In the genomic region with DNA sequence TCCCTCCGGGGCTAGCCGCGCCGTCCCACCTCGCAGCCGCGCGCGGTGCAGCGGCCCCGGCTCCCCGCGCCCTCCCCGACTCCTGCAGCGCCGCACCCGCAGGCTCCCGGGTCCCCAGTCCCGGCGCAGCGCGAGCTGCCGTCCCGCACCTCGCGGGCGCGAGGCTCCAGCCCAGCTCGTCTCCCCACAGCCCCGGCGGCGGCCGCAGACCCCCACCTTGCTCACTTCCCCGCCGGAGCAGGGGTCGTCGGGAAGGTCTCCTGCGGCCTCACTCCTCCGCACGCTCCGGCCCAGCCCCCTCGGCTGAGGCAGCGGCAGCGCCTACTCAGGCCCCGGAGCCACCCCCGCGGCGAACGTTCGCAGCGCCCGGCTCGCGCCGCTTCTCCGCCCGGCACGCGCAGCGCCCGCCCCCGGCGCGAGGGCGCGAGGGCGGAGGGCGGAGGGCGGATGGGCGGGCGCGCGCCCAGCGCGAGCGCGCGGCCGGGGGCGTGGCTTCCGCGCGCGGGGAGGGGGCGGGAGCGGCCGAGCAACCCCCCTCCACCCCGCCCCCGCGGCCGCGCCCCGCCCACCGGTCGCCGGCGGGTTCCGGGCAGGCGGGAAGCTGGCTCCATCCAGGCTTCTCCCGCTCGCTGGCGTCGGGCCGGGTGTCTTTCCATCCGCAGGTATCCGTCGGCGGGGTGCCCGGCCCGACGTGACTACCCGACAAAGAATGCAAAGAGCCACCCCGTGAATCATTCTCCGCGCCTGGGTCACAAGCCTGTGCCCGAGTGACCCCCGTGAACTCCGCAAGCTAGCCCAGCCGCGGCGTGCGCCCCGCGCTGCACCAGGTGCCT, we compare ENCODE assay signal across 8 cellular contexts. TPM values are rescaled to one million over a fixed set of nuclear protein-coding genes. Genes with fewer than 3 reads are reported as not detected.
DNase-seq lines count a peak whose midpoint lies in the region; ATAC-seq and TF ChIP-seq lines count a peak whose summit lies in the region.

Gene DTNB, minus strand, starts transcription at position 408 of the 833 bp plus-strand sequence. CDS start 20,917 bp downstream, outside the sequence.

- H2BK120ac ChIP-seq in mesenchymal stem cell (ENCODE audit: low read depth, low read length): no peak within 1 kb of the TSS

- ATAC-seq in HG03139 (IDR thresholded peaks at IDR 0.05; ENCODE audit: unreplicated experiment): peak; percentile 55
- peak; percentile 70 for ATAC-seq in activated CD8-positive, alpha-beta T cell treated with anti-CD3 and anti-CD28 coated beads for 36 hours

- peak; percentile 63 for TF ChIP-seq POLR2A in GM18951 (IDR thresholded peaks at IDR 0.05; ENCODE audit: extremely low read depth, insufficient read depth, insufficient read length)

- peak within 1 kb of the TSS in 1 of 2 experiments; percentile 87 for H3K18ac ChIP-seq in mesenchymal stem cell (ENCODE audit: low read depth in 1 of 2, low read length in 2 of 2)

- peak within 1 kb of the TSS in 1 of 2 experiments; percentile 83 for H2BK12ac ChIP-seq in mesenchymal stem cell (ENCODE audit: low read length in 2 of 2)

- peak within 1 kb of the TSS; percentile 88 to 89 for H3K4me3 ChIP-seq in mesenchymal stem cell (ENCODE audit: insufficient read depth in 1 of 2, low read depth in 1 of 2, low read length in 2 of 2)

- H3K4me1 ChIP-seq in mesenchymal stem cell (ENCODE audit: control insufficient read depth, insufficient read depth, low read depth, low read length): peaks cover 6% of the 10 kb centered on the region

- H4K91ac ChIP-seq in mesenchymal stem cell (ENCODE audit: low read length): peak within 1 kb of the TSS; percentile 67

- peak within 1 kb of the TSS; percentile 49 for H3K27ac Mint-ChIP-seq in activated CD8-positive, alpha-beta T cell treated with anti-CD3 and anti-CD28 coated beads for 36 hours

- H3K9me3 ChIP-seq in mesenchymal stem cell (ENCODE audit: control insufficient read depth, low read length): peaks cover 3% of the 10 kb centered on the region

- peak within 1 kb of the TSS; percentile 79 to 92 for H3K4ac ChIP-seq in mesenchymal stem cell (ENCODE audit: low read depth in 1 of 2, low read length in 2 of 2)

- H3K27me3 Mint-ChIP-seq in activated CD8-positive, alpha-beta T cell treated with anti-CD3 and anti-CD28 coated beads for 36 hours: peaks cover 8% of the 10 kb centered on the region

- no peak within 1 kb of the TSS for H2AK5ac ChIP-seq in mesenchymal stem cell (ENCODE audit: low read length, severe bottlenecking)

- H3K27ac ChIP-seq in mesenchymal stem cell (ENCODE audit: low read length, poor library complexity, severe bottlenecking): no peak within 1 kb of the TSS

- peak within 1 kb of the TSS; percentile 86 for H2AFZ ChIP-seq in mesenchymal stem cell (ENCODE audit: low read depth, low read length)

- H3K4me1 Mint-ChIP-seq in activated CD8-positive, alpha-beta T cell treated with anti-CD3 and anti-CD28 coated beads for 36 hours (ENCODE audit: low read depth): peaks cover 26% of the 10 kb centered on the region

- H3K36me3 Mint-ChIP-seq in activated CD8-positive, alpha-beta T cell treated with anti-CD3 and anti-CD28 coated beads for 36 hours (ENCODE audit: low read depth): no peaks in the 10 kb centered on the region

- H3K79me1 ChIP-seq in mesenchymal stem cell (replicated peaks; ENCODE audit: low read length, poor library complexity, severe bottlenecking): peaks cover 13% of the 10 kb centered on the region

- peak within 1 kb of the TSS; percentile 90 for H2BK15ac ChIP-seq in mesenchymal stem cell (ENCODE audit: low read depth, poor library complexity, severe bottlenecking)

- intact Hi-C loops in activated CD8-positive, alpha-beta T cell treated with anti-CD3 and anti-CD28 coated beads for 36 hours (cut with micrococcal nuclease): no loop called here

- H4K8ac ChIP-seq in mesenchymal stem cell (ENCODE audit: low read length): peak within 1 kb of the TSS; percentile 25

- DNase-seq in AML-193 (lab: John Stamatoyannopoulos, UW): peak; percentile 25 to 51
- DNase-seq in NCI-H748 treated with DMSO at 0.1 percent for 48 hours (lab: John Stamatoyannopoulos, UW): peak; percentile 49
- DNase-seq in activated CD8-positive, alpha-beta T cell treated with anti-CD3 and anti-CD28 coated beads for 36 hours: peak; percentile 78
- DNase-seq in effector CD8-positive, alpha-beta T cell (lab: John Stamatoyannopoulos, UW): peak; percentile 64
- peak; percentile 59 for DNase-seq in mesenchymal stem cell
- peak; percentile 45 for DNase-seq in stimulated activated CD8-positive, alpha-beta memory T cell treated with anti-CD3 and anti-CD28 coated beads, Interleukin-12 subunit alpha, Interleukin-12 subunit beta, amount 100 ng/mL, for 24 hours (ENCODE audit: extremely low read depth)

- peak within 1 kb of the TSS; percentile 82 for H3K4me3 Mint-ChIP-seq in activated CD8-positive, alpha-beta T cell treated with anti-CD3 and anti-CD28 coated beads for 36 hours

- whole genome bisulfite sequencing in mesenchymal stem cell: 1% methylated on average over 77 of the region's 124 CpGs

- no peak for TF ChIP-seq CTCF in activated CD8-positive, alpha-beta T cell treated with anti-CD3 and anti-CD28 coated beads for 36 hours (IDR thresholded peaks at IDR 0.05)

- no peaks in the 10 kb centered on the region for H3K9me3 Mint-ChIP-seq in activated CD8-positive, alpha-beta T cell treated with anti-CD3 and anti-CD28 coated beads for 36 hours

- in situ Hi-C loops in GM18951 (cut with MboI; ENCODE audit: low sequenced_read_pairs, unreplicated experiment): no loop called here

- peak within 1 kb of the TSS; percentile 83 for H3K9ac ChIP-seq in mesenchymal stem cell (ENCODE audit: low read length)

- H3K36me3 ChIP-seq in mesenchymal stem cell (ENCODE audit: control insufficient read depth in 1 of 2, insufficient read depth in 2 of 2, low read depth in 1 of 2, low read length in 2 of 2): no peaks in the 10 kb centered on the region

- H2BK5ac ChIP-seq in mesenchymal stem cell (ENCODE audit: low read depth, low read length, poor library complexity, severe bottlenecking): peak within 1 kb of the TSS; percentile 85

- H3K14ac ChIP-seq in mesenchymal stem cell (ENCODE audit: low read length in 2 of 2): peak within 1 kb of the TSS in 1 of 2 experiments; percentile 90

- POLR2A ChIA-PET in activated CD8-positive, alpha-beta T cell treated with anti-CD3 and anti-CD28 coated beads for 36 hours (lab: Charles Lee): interaction anchor here (0.6 to 1.5 kb wide), 5 partner anchors 9 to 179 kb away, joined by 3 to 5 read pairs (median 4); no protein-coding TSS in a partner anchor

- H3K27me3 ChIP-seq in mesenchymal stem cell (ENCODE audit: control insufficient read depth in 1 of 2, insufficient read depth in 1 of 2, low read length in 2 of 2): no peaks in the 10 kb centered on the region

- peak within 1 kb of the TSS; percentile 95 for H3K4me2 ChIP-seq in mesenchymal stem cell (ENCODE audit: low read length, poor library complexity, severe bottlenecking)

- peak within 1 kb of the TSS in 1 of 2 experiments; percentile 70 for H3K23ac ChIP-seq in mesenchymal stem cell (ENCODE audit: low read length in 2 of 2)

- CTCF ChIA-PET in activated CD8-positive, alpha-beta T cell treated with anti-CD3 and anti-CD28 coated beads for 36 hours (lab: Charles Lee): interaction anchor here (1.1 kb wide), 1 partner anchor 9 kb away, joined by 6 read pairs; no protein-coding TSS in a partner anchor

RNA-seq across cellular contexts. Expression of gene DTNB, which starts in this region (rescaled TPM):
- total RNA-seq in activated CD8-positive, alpha-beta T cell treated with anti-CD3 and anti-CD28 coated beads for 36 hours: 10 to 100 TPM; 27.3 to 29.1 TPM
- 2.3 TPM for polyA plus RNA-seq in mesenchymal stem cell (2013, experiment 1 of 2)
- polyA plus RNA-seq in mesenchymal stem cell (2013, experiment 2 of 2): 3.0 TPM
